Comparison of ENCODE assay signal across 9 cellular contexts in the genomic region with DNA sequence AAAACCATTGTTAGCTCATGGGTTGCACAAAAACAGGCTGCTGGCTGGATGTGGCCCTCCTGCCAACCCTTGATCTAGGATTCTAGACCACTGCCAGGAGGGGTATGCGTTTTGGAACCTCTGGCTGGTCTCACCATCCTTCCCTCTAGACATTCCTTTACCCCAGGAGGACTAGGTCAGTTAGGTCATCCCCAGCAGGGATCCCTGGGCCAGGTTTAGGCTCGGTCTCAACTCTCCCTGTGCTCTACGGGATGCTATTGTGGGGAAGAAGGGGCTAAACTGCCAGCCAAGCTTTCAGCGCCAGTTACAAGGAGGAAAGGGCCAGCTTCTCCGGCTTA. TPM values are rescaled to one million over a fixed set of nuclear protein-coding genes. Genes with fewer than 3 reads are reported as not detected.
A peak's percentile ranks its signal among the peaks of the same experiment; 100 is the strongest.
DNase-seq lines count a peak whose midpoint lies in the region; ATAC-seq and TF ChIP-seq lines count a peak whose summit lies in the region.
"Had no signal": no experiment of that assay in that cellular context is flagged by ENCODE, and none has a peak within 500 bp of the region (broad histone marks: within the 10 kb centered on the region; RNA-seq: fewer than 3 reads in every experiment).

No MANE protein-coding gene starts in this region.

- no peak overlapping the region for H3K9ac ChIP-seq in fibroblast of lung (ENCODE audit: insufficient read depth, low read length)

- H3K27me3 ChIP-seq in fibroblast of lung (ENCODE audit: control insufficient read depth, insufficient read depth, low read length) = no peaks in the 10 kb centered on the region
- no peaks in the 10 kb centered on the region for H3K27me3 ChIP-seq in stomach

- H4K20me1 ChIP-seq in fibroblast of lung (ENCODE audit: control insufficient read depth, extremely low read depth, insufficient read depth, low read length) = no peaks in the 10 kb centered on the region

- H3K4me1 Mint-ChIP-seq in T-helper 17 cell = peaks cover 84% of the 10 kb centered on the region

- peak overlapping the region; percentile 95 for H3K27ac Mint-ChIP-seq in T-helper 17 cell

- peaks cover 16% of the 10 kb centered on the region for H3K79me2 ChIP-seq in fibroblast of lung (ENCODE audit: control insufficient read depth, insufficient read depth, low read length)

- H3K27ac ChIP-seq in fibroblast of lung (ENCODE audit: insufficient read depth, low read length) = peak overlapping the region; percentile 38
- peak overlapping the region; percentile 20 to 86 (median 68) for H3K27ac ChIP-seq in stomach

- WGBS in stomach, 5 donors = 63 to 95% (median 93%) methylated on average over 5 of the region's 5 CpGs

- H2AFZ ChIP-seq in fibroblast of lung (ENCODE audit: low read length) = no peak overlapping the region

- H3K9me3 ChIP-seq in T-helper 17 cell (ENCODE audit: control insufficient read depth, low read length, poor library complexity, severe bottlenecking) = no peaks in the 10 kb centered on the region
- no peaks in the 10 kb centered on the region for H3K9me3 ChIP-seq in fibroblast of lung (ENCODE audit: control insufficient read depth, insufficient read depth, low read depth, low read length)
- H3K9me3 ChIP-seq in stomach = no peaks in the 10 kb centered on the region

- intact Hi-C loops in stomach (cut with DNase I; ENCODE audit: low total_unique reads) = loop anchor here (10.0 kb wide), 1 partner anchor 129 kb away; no protein-coding TSS in a partner anchor

- H3K36me3 ChIP-seq in fibroblast of lung (ENCODE audit: control insufficient read depth, insufficient read depth, low read length) (peaks cover 4% of the 10 kb centered on the region), stomach (peaks cover 0 to 15% (median 0%) of the 10 kb centered on the region in 4 donors)

- no peak for ATAC-seq in T-helper 17 cell
- no peak for ATAC-seq in HG02678 (IDR thresholded peaks at IDR 0.05; ENCODE audit: unreplicated experiment)

- no peak overlapping the region for H3K4me3 Mint-ChIP-seq in T-helper 17 cell

- TF ChIP-seq EP300 in stomach (IDR thresholded peaks at IDR 0.05) = no peak

- DNase-seq in activated CD8-positive, alpha-beta memory T cell treated with anti-CD3 and anti-CD28 coated beads for 24 hours = peak; percentile 54
- DNase-seq in activated CD8-positive, alpha-beta memory T cell treated with anti-CD3 and anti-CD28 coated beads, Interleukin-2, amount 50 U/mL, for 4 hours = no peak
- DNase-seq in T-helper 17 cell (no peak), fibroblast of lung (ENCODE audit: low read depth in 2 of 2) (no peak), stomach (no peak), epidermal melanocyte (ENCODE audit: insufficient read length, low spot score) (no peak)
- DNase-seq in central memory CD4-positive, alpha-beta T cell = no peak

- TF ChIP-seq CTCF in fibroblast of lung (conservative IDR thresholded peaks at IDR 0.05 in 1 of 2, IDR thresholded peaks at IDR 0.05 in 1 of 2; ENCODE audit: low read depth in 1 of 2, low read length in 2 of 2) = no peak
- no peak for TF ChIP-seq CTCF in stomach (IDR thresholded peaks at IDR 0.05)

- H3K4me2 ChIP-seq in fibroblast of lung (ENCODE audit: extremely low read depth, insufficient read depth, low read length) = peak overlapping the region; percentile 2

- H3K27me3 Mint-ChIP-seq in T-helper 17 cell = no peaks in the 10 kb centered on the region
- H3K27me3 Mint-ChIP-seq: progenitor cell of endocrine pancreas had no signal

- H3K4me3 ChIP-seq in fibroblast of lung (replicated peaks in 1 of 4; ENCODE audit: control extremely low read depth in 1 of 4, insufficient read depth in 1 of 4, low read depth in 3 of 4, low read length in 4 of 4) (no peak overlapping the region), stomach (no peak overlapping the region)

- H3K4me1 ChIP-seq in fibroblast of lung (ENCODE audit: control insufficient read depth, extremely low read depth, insufficient read depth, low read length) (peaks cover 17% of the 10 kb centered on the region), stomach (peaks cover 73 to 100% (median 93%) of the 10 kb centered on the region in 4 donors)

- peaks cover 4% of the 10 kb centered on the region for H3K36me3 Mint-ChIP-seq in T-helper 17 cell (ENCODE audit: low read depth)

- TF ChIP-seq POLR2A in stomach (IDR thresholded peaks at IDR 0.05) = no peak

RNA-seq across cellular contexts. Expression of gene SLC2A1, which starts 22.7 kb away (rescaled TPM):
- total RNA-seq in T-helper 17 cell (10 to 100 TPM; 63.7 to 79.0 TPM), fibroblast of lung (17.2 and 56.5 TPM in 2 replicates), stomach (10 to 100 TPM in 3 of 5 donors, 1 to 10 TPM in 2; 1.2 to 32.5 (median 28.1) TPM)
- polyA plus RNA-seq in fibroblast of lung (29.5 and 29.9 TPM in 2 replicates), stomach (10 to 100 TPM in 1 of 3 donors, 1 to 10 TPM in 2; 4.3 to 39.8 (median 8.4) TPM)
- polyA plus RNA-seq in fibroblast of lung (2012) = 46.1 and 46.9 TPM in 2 replicates
- polyA minus RNA-seq in fibroblast of lung (ENCODE audit: low replicate concordance) = 66.6 and 84.1 TPM in 2 replicates
